10 cellular contexts compared by ENCODE assay signal in genomic region chr3:71227344-71227743, GRCh38.
DNase-seq lines count a peak whose midpoint lies in the region; ATAC-seq and TF ChIP-seq lines count a peak whose summit lies in the region.
"Had no signal": no experiment of that assay in that cellular context is flagged by ENCODE, and none has a peak within 500 bp of the region (broad histone marks: within the 10 kb centered on the region; RNA-seq: fewer than 3 reads in every experiment).

No MANE protein-coding gene starts in this region.

- H3K9ac ChIP-seq in BLaER1 = no peak overlapping the region
- H3K9ac ChIP-seq in neuronal stem cell (ENCODE audit: low read depth, low read length, poor library complexity) = no peak overlapping the region

- DNase-seq in OCI-LY7 (ENCODE audit: low spot score) (no peak), right atrium auricular region (ENCODE audit: low spot score) (no peak), substantia nigra (lab: John Stamatoyannopoulos, UW) (no peak), NCI-H1417 treated with DMSO at 0.1 percent for 48 hours (lab: John Stamatoyannopoulos, UW) (no peak), NCI-H510A treated with DMSO at 0.1 percent for 48 hours (lab: John Stamatoyannopoulos, UW) (no peak), neuronal stem cell (ENCODE audit: low spot score) (no peak)
- DNase-seq: DMS 273 treated with DMSO at 0.1 percent for 48 hours, NCI-H1048 had no signal

- H3K18ac ChIP-seq in neuronal stem cell (ENCODE audit: low read length) = no peak overlapping the region

- H2BK5ac ChIP-seq in neuronal stem cell (ENCODE audit: low read length) = no peak overlapping the region

- H3K4ac ChIP-seq in neuronal stem cell (ENCODE audit: low read length) = no peak overlapping the region

- no peaks in the 10 kb centered on the region for H3K9me2 ChIP-seq in OCI-LY7 (ENCODE audit: insufficient read depth, low read length)

- no peak overlapping the region for H4K91ac ChIP-seq in neuronal stem cell (ENCODE audit: low read depth, low read length, poor library complexity)

- H3K4me3 ChIP-seq in BLaER1 (no peak overlapping the region), OCI-LY7 (ENCODE audit: low read depth, low read length, poor library complexity, severe bottlenecking) (no peak overlapping the region), right atrium auricular region (peak overlapping the region in 1 of 2 donors; percentile 38), neuronal stem cell (ENCODE audit: low read length in 2 of 2) (no peak overlapping the region)

- POLR2A ChIA-PET in OCI-LY7 (lab: Charles Lee) = interaction anchor here (0.6 to 1.0 kb wide), 3 partner anchors 11 to 518 kb away, joined by 3 read pairs; no protein-coding TSS in a partner anchor

- H2AK5ac ChIP-seq in neuronal stem cell (ENCODE audit: low read depth, low read length) = no peak overlapping the region

- H2AFZ ChIP-seq in OCI-LY7 (ENCODE audit: low read length) (no peak overlapping the region), neuronal stem cell (ENCODE audit: low read length) (no peak overlapping the region)

- no peaks in the 10 kb centered on the region for H4K20me1 ChIP-seq in BLaER1
- H4K20me1 ChIP-seq in OCI-LY7 (ENCODE audit: insufficient read depth, low read length) = 0 out of 2 replicates have a peak, but pooled peaks cover 11% of the 10 kb centered on the region

- H2BK120ac ChIP-seq in neuronal stem cell (ENCODE audit: low read depth, low read length) = no peak overlapping the region

- no peak overlapping the region for H3K27ac ChIP-seq in BLaER1
- H3K27ac ChIP-seq in OCI-LY7 (ENCODE audit: low read depth, low read length, poor library complexity, severe bottlenecking) = no peak overlapping the region
- peak overlapping the region; percentile 80 to 85 for H3K27ac ChIP-seq in right atrium auricular region
- no peak overlapping the region for H3K27ac ChIP-seq in substantia nigra (ENCODE audit: low read depth, low read length, poor library complexity, severe bottlenecking)
- H3K27ac ChIP-seq in neuronal stem cell (replicated peaks; ENCODE audit: low read length) = no peak overlapping the region

- H3K36me3 ChIP-seq in BLaER1 (no peaks in the 10 kb centered on the region), OCI-LY7 (ENCODE audit: insufficient read depth, low read length) (no peaks in the 10 kb centered on the region), right atrium auricular region (no peaks in the 10 kb centered on the region), neuronal stem cell (replicated peaks in 1 of 2; ENCODE audit: control insufficient read depth in 2 of 2, insufficient read depth in 2 of 2, low read length in 2 of 2) (no peaks in the 10 kb centered on the region)

- H3K27me3 ChIP-seq in BLaER1 (no peaks in the 10 kb centered on the region), right atrium auricular region (no peaks in the 10 kb centered on the region), neuronal stem cell (ENCODE audit: control insufficient read depth in 3 of 3, insufficient read depth in 3 of 3, low read depth in 1 of 3, low read length in 3 of 3) (no peaks in the 10 kb centered on the region)

- no peak overlapping the region for H2BK12ac ChIP-seq in neuronal stem cell (ENCODE audit: low read length)

- no peak overlapping the region for H3K23ac ChIP-seq in neuronal stem cell (ENCODE audit: low read depth, low read length, poor library complexity)

- TF ChIP-seq CTCF in OCI-LY7 (conservative IDR thresholded peaks at IDR 0.05; ENCODE audit: low read length) = no peak
- TF ChIP-seq CTCF in right atrium auricular region (IDR thresholded peaks at IDR 0.05) = no peak

- no peak overlapping the region for H4K8ac ChIP-seq in neuronal stem cell (ENCODE audit: low read depth, low read length)

- H3K9me3 ChIP-seq in BLaER1 (no peaks in the 10 kb centered on the region), OCI-LY7 (ENCODE audit: low read length) (no peaks in the 10 kb centered on the region), right atrium auricular region (no peaks in the 10 kb centered on the region), neuronal stem cell (replicated peaks in 1 of 2; ENCODE audit: control insufficient read depth in 2 of 2, insufficient read depth in 1 of 2, low read depth in 1 of 2, low read length in 2 of 2) (no peaks in the 10 kb centered on the region)

- peak; percentile 1 for ATAC-seq in GM19395 (IDR thresholded peaks at IDR 0.05; ENCODE audit: unreplicated experiment)

- intact Hi-C loops in OCI-LY7 (cut with micrococcal nuclease; ENCODE audit: unreplicated experiment) = loop anchor here (5.0 kb wide), 1 partner anchor 360 kb away; no protein-coding TSS in a partner anchor

- no TSS peak for BruUV-seq in OCI-LY7 (replicated peaks; lab: Mats Ljungman, UMichigan)

- H3K14ac ChIP-seq in neuronal stem cell (ENCODE audit: low read length) = no peak overlapping the region

- peaks cover 4% of the 10 kb centered on the region for H3K79me1 ChIP-seq in neuronal stem cell (ENCODE audit: low read depth, low read length)

- H3K4me1 ChIP-seq in BLaER1 (peaks cover 10% of the 10 kb centered on the region; the same call in 1 of the 2 replicates), OCI-LY7 (ENCODE audit: insufficient read depth, low read length, poor library complexity, severe bottlenecking) (peaks cover 21% of the 10 kb centered on the region), right atrium auricular region (peaks cover 0 to 24% of the 10 kb centered on the region in 2 donors), neuronal stem cell (ENCODE audit: control insufficient read depth in 2 of 2, insufficient read depth in 1 of 2, low read depth in 1 of 2, low read length in 2 of 2) (peaks cover 3 to 6% of the 10 kb centered on the region in 2 donors)

- no peaks in the 10 kb centered on the region for H3K79me2 ChIP-seq in OCI-LY7 (ENCODE audit: insufficient read depth, low read depth, low read length)

- WGBS in neuronal stem cell (ENCODE audit: extremely low coverage in 2 of 2, insufficient read length in 2 of 2, insufficient replicate concordance in 1 of 2), 2 donors = no CpG with 5 or more reads among the region's 2 CpGs

- CTCF ChIA-PET in OCI-LY7 (lab: Charles Lee; ENCODE audit: unreplicated experiment) = no interaction called here

- H3K4me2 ChIP-seq in BLaER1 = 0 out of 2 replicates have a peak overlapping the region, but pooled peaks have one; percentile 12
- peak overlapping the region; percentile 23; the same call in 1 of the 2 replicates for H3K4me2 ChIP-seq in OCI-LY7 (ENCODE audit: low read length)
- no peak overlapping the region for H3K4me2 ChIP-seq in neuronal stem cell (ENCODE audit: insufficient read depth, low read length, poor library complexity, severe bottlenecking)

- no peak overlapping the region for H2BK15ac ChIP-seq in neuronal stem cell (ENCODE audit: low read length)

Comparison
In these comparisons a context has a peak if more than half of its experiments do, and no peak if none do; other contexts are left out.
1. H3K27ac ChIP-seq: peak in right atrium auricular region (2 of 2); none in BLaER1 (single experiment), OCI-LY7 (single experiment), substantia nigra (single experiment) and neuronal stem cell (single experiment).